ENCODE assay signal across 27 cellular contexts in the genomic region with DNA sequence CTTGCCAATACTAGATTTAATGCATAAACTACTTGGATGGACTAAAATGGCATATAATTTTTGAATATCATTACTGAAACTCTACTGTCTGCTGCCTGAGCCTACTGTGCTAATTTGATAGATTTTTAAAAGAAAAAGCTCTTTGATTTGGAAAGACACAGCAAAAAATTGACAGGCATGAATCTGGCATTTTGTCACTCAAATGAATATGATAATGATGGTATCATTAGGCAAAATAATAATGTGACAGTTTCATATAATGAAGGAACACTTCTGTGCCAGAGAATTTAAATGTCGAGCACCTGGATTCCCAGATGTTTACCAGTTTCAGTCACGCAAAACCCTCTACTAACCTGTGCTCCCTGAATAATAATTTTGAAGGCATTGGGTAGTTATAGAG. TPM values are rescaled to one million over a fixed set of nuclear protein-coding genes. Genes with fewer than 3 reads are reported as not detected.
"Had no signal": no experiment of that assay in that cellular context is flagged by ENCODE, and none has a peak within 500 bp of the region (broad histone marks: within the 10 kb centered on the region; RNA-seq: fewer than 3 reads in every experiment).

No MANE protein-coding gene starts in this region.

- H3K36me3 ChIP-seq: left lung, ovary, right lobe of liver, stomach, thyroid gland, transverse colon, upper lobe of left lung, vagina had no signal

- H3K4me3 ChIP-seq: left lung, lung, ovary, right lobe of liver, stomach, testis, thyroid gland, transverse colon, upper lobe of left lung, vagina had no signal

- DNase-seq: hypothalamus; immature natural killer cell; kidney; left colon; left lung; mesendoderm; naive B cell; natural killer cell; nephron progenitor cell; ovary; retina; right lobe of liver; stimulated activated CD4-positive, alpha-beta T cell treated with anti-CD3 and anti-CD28 coated beads, Interleukin-12 subunit alpha, Interleukin-12 subunit beta, amount 100 ng/mL, for 4 hours; stimulated activated CD4-positive, alpha-beta T cell treated with anti-CD3 and anti-CD28 coated beads, Interleukin-15, amount 100 ng/mL, for 24 hours; stimulated activated CD4-positive, alpha-beta T cell treated with anti-CD3 and anti-CD28 coated beads, Interleukin-2, amount 100 ng/mL, for 24 hours; stimulated activated CD4-positive, alpha-beta T cell treated with anti-CD3 and anti-CD28 coated beads, Interleukin-4, amount 100 ng/mL, for 1 hour; stimulated activated naive B cell treated with anti-CD40 and anti-IgM and Interleukin-4, amounts not matched to agents 10 μg/mL and 1 μg/mL and 100 μg/mL, for 72 hours; stimulated activated naive CD8-positive, alpha-beta T cell treated with anti-CD3 and anti-CD28 coated beads, Interleukin-15, Interleukin-2, amounts not matched to agents 100 U/mL and 50 U/mL, for 24 hours; stomach; testis; thyroid gland; transverse colon; upper lobe of left lung had no signal

- FAIRE-seq: islet of Langerhans had no signal

- H3K27me3 ChIP-seq: left lung, ovary, right lobe of liver, stomach, testis, thyroid gland, transverse colon, upper lobe of left lung, vagina had no signal

- H3K27ac ChIP-seq: left lung, ovary, right lobe of liver, stomach, testis, thyroid gland, upper lobe of left lung, vagina had no signal

- H3K9me3 ChIP-seq: ovary, right lobe of liver, testis, thyroid gland, transverse colon, upper lobe of left lung, vagina had no signal

RNA-seq across cellular contexts. Expression of a gene that starts 60.0 kb away (rescaled TPM):
- polyA plus RNA-seq: immature natural killer cell, lung, ovary, stomach, urinary bladder had no signal
